In genomic region chr17:77814091-77814772, GRCh38 we compare ENCODE assay signal across 16 cellular contexts.
DNase-seq lines count a peak whose midpoint lies in the region; ATAC-seq and TF ChIP-seq lines count a peak whose summit lies in the region.
"Had no signal": no experiment of that assay in that cellular context is flagged by ENCODE, and none has a peak within 500 bp of the region (broad histone marks: within the 10 kb centered on the region; RNA-seq: fewer than 3 reads in every experiment).

No MANE protein-coding gene starts in this region.

- H3K36me3 ChIP-seq in heart left ventricle (no peaks in the 10 kb centered on the region), sigmoid colon (no peaks in the 10 kb centered on the region)
- H3K36me3 ChIP-seq: BLaER1 treated with 17β-estradiol and CSF1 and Interleukin-3, amounts not matched to agents 10 nM and 100 nM had no signal

- no peaks in the 10 kb centered on the region for H3K36me3 Mint-ChIP-seq in chondrocyte (ENCODE audit: low read depth)
- H3K36me3 Mint-ChIP-seq: CD8-positive, alpha-beta T cell had no signal

- no peak overlapping the region for H3K27ac Mint-ChIP-seq in chondrocyte (ENCODE audit: unreplicated experiment)
- H3K27ac Mint-ChIP-seq: B cell; CD8-positive, alpha-beta T cell; GM23338 had no signal

- H3K4me1 ChIP-seq in heart left ventricle (peaks cover 8 to 25% (median 20%) of the 10 kb centered on the region in 12 donors), sigmoid colon (peaks cover 0 to 16% (median 14%) of the 10 kb centered on the region in 4 donors)

- H3K9me3 ChIP-seq in heart left ventricle: no peaks in the 10 kb centered on the region
- H3K9me3 ChIP-seq in sigmoid colon: no peaks in the 10 kb centered on the region

- H3K9me3 Mint-ChIP-seq in chondrocyte (ENCODE audit: low read depth): no peaks in the 10 kb centered on the region
- H3K9me3 Mint-ChIP-seq: CD8-positive, alpha-beta T cell had no signal

- H3K27ac ChIP-seq in heart left ventricle (no peak overlapping the region), sigmoid colon (no peak overlapping the region)
- H3K27ac ChIP-seq: BLaER1 treated with 17β-estradiol and CSF1 and Interleukin-3, amounts not matched to agents 10 nM and 100 nM had no signal

- TF ChIP-seq CTCF in heart left ventricle (IDR thresholded peaks at IDR 0.05) (no peak), chondrocyte (IDR thresholded peaks at IDR 0.05) (no peak), sigmoid colon (IDR thresholded peaks at IDR 0.05) (no peak), GM10248 (IDR thresholded peaks at IDR 0.05; ENCODE audit: control extremely low read depth, extremely low read depth, low read depth, missing control alignments) (no peak)

- DNase-seq in left cardiac atrium (peak; percentile 3), heart left ventricle (no peak), chondrocyte (ENCODE audit: low spot score) (peak; percentile 50), sigmoid colon (peak; percentile 43), GM10248 (ENCODE audit: extremely low spot score) (no peak)
- DNase-seq: CD8-positive, alpha-beta T cell; COR-L47; DMS 273 treated with DMSO at 0.1 percent for 48 hours; DMS53; DND-41; EL; HCEC 1CT had no signal

- peaks cover 12% of the 10 kb centered on the region for H3K4me1 Mint-ChIP-seq in chondrocyte (ENCODE audit: low read depth)
- H3K4me1 Mint-ChIP-seq: B cell had no signal

- no peak overlapping the region for H3K4me3 Mint-ChIP-seq in chondrocyte (ENCODE audit: unreplicated experiment)
- H3K4me3 Mint-ChIP-seq: B cell; CD8-positive, alpha-beta T cell; GM23338 had no signal

- intact Hi-C loops in left cardiac atrium (cut with DNase I): no loop called here
- intact Hi-C loops in heart left ventricle (cut with DNase I): loop anchor here in 1 of 10 donors (10.0 kb wide), 1 partner anchor 79 kb away; no protein-coding TSS in a partner anchor
- intact Hi-C loops in sigmoid colon (cut with DNase I): loop anchor here (5.0 kb wide), 1 partner anchor 73 kb away; no protein-coding TSS in a partner anchor

- CTCF ChIA-PET in GM10248 (lab: Yijun Ruan, JAX): no interaction called here

- H3K27me3 Mint-ChIP-seq in chondrocyte (ENCODE audit: low read depth): no peaks in the 10 kb centered on the region

- POLR2A ChIA-PET in GM10248 (lab: Yijun Ruan, JAX): no interaction called here

- 84 to 97% (median 94%) methylated on average over 9 of the region's 9 CpGs for WGBS in heart left ventricle, 4 donors
- 88 to 90% methylated on average over 9 of the region's 9 CpGs for WGBS in sigmoid colon, 2 donors

- no peak for TF ChIP-seq EP300 in sigmoid colon (IDR thresholded peaks at IDR 0.05)

- TF ChIP-seq POLR2A in heart left ventricle (IDR thresholded peaks at IDR 0.05): no peak
- no peak for TF ChIP-seq POLR2A in sigmoid colon (IDR thresholded peaks at IDR 0.05)

- ATAC-seq in left cardiac atrium (no peak), heart left ventricle (no peak), HG03139 (IDR thresholded peaks at IDR 0.05; ENCODE audit: unreplicated experiment) (no peak)
- ATAC-seq: CD8-positive, alpha-beta T cell had no signal

- H3K4me3 ChIP-seq in heart left ventricle: no peak overlapping the region
- no peak overlapping the region for H3K4me3 ChIP-seq in sigmoid colon
- H3K4me3 ChIP-seq: BLaER1 treated with 17β-estradiol and CSF1 and Interleukin-3, amounts not matched to agents 10 nM and 100 nM; GM23338 had no signal

- no peaks in the 10 kb centered on the region for H3K27me3 ChIP-seq in heart left ventricle
- H3K27me3 ChIP-seq in sigmoid colon: no peaks in the 10 kb centered on the region
- H3K27me3 ChIP-seq: BLaER1 treated with 17β-estradiol and CSF1 and Interleukin-3, amounts not matched to agents 10 nM and 100 nM had no signal

Comparison
In these comparisons a context has a peak if more than half of its experiments do, and no peak if none do; other contexts are left out.
1. DNase-seq: peak in left cardiac atrium (single experiment), chondrocyte (single experiment) and sigmoid colon (single experiment); none in heart left ventricle (0 of 5) and GM10248 (single experiment).